5 cellular contexts compared by ENCODE assay signal in the genomic region with DNA sequence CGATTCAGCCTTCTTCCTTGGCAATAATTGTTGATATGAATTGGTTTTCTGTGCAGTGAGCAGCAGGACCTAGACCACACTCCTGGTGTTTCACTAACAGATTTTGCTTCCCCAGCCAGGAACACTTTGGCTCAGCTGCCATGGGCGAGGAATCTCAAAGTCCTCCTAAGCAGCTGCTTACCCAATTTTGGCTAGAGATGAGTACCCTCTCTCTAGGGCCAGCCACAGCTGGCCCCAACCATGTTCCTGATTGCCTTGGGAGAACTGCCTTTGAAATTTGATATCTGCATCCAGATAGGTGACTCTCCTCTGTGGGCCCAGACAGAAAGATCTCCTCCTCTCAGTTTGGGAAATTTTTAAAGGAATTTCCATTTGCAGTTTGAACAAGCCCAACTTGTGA. TPM values are rescaled to one million over a fixed set of nuclear protein-coding genes. Genes with fewer than 3 reads are reported as not detected.
"Had no signal": no experiment of that assay in that cellular context is flagged by ENCODE, and none has a peak within 500 bp of the region (broad histone marks: within the 10 kb centered on the region; RNA-seq: fewer than 3 reads in every experiment).

No MANE protein-coding gene starts in this region.

RNA-seq across cellular contexts. Expression of a gene that starts 4.7 kb away (rescaled TPM):
- total RNA-seq: M059J, PC-3, Peyer's patch, Right ventricle myocardium superior, SK-MEL-5 had no signal
